In the genomic region with DNA sequence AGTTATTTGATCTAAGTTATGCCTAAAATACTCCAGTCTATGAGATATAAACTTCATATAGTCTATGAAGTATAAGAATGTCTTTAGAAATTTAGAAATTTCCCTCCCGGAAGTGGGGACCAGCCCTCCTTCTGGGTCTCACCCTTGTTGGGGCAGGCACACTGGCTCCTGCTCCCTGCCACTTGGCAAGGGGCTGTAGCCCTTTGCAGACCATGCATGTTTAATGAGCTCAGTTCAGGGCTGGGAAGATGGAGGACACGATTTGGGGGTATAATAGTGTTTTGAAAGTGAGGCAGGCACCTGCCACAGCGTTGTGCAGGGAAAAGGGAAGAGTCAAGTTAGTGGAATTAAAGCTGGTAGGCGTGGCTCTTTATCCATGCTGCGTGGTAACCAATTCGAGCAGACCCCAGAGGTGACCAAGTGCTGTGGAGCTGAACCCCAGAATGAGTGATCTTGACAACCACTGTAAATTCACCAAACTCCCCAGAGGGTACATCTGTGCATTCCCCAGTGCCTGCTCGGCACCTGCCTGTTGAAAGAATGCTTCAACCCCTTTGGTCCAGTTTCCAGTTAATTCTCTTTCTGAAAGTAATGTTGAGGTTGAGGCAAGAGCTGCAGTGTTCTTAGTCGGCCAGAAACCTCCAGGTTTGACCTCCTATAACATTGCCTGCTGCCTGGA, we compare ENCODE assay signal across 20 cellular contexts.
DNase-seq lines count a peak whose midpoint lies in the region; ATAC-seq, FAIRE-seq and TF ChIP-seq lines count a peak whose summit lies in the region.
"Had no signal": no experiment of that assay in that cellular context is flagged by ENCODE, and none has a peak within 500 bp of the region (broad histone marks: within the 10 kb centered on the region; RNA-seq: fewer than 3 reads in every experiment).

No MANE protein-coding gene starts in this region.

- no peak overlapping the region for H2AFZ ChIP-seq in OCI-LY1 (ENCODE audit: low read length)

- peak; percentile 58 for ATAC-seq in GM19397 (IDR thresholded peaks at IDR 0.05; ENCODE audit: unreplicated experiment)
- ATAC-seq: CD8-positive, alpha-beta T cell had no signal

- 63 to 81% (median 78%) methylated on average over 8 of the region's 8 CpGs for WGBS in spleen, 5 donors

- no peak for TF ChIP-seq POLR2A in GM12891 (IDR thresholded peaks at IDR 0.05; ENCODE audit: low read depth, low read length)
- TF ChIP-seq POLR2A in spleen (IDR thresholded peaks at IDR 0.05) = no peak

- H3K27ac ChIP-seq in OCI-LY1 (ENCODE audit: low read depth, low read length, poor library complexity, severe bottlenecking) (peak overlapping the region; percentile 7), spleen (no peak overlapping the region)
- H3K27ac ChIP-seq: KMS-11, Peyer's patch had no signal

- H3K4me3 ChIP-seq in OCI-LY1 (ENCODE audit: low read depth, low read length, poor library complexity, severe bottlenecking) = no peak overlapping the region
- H3K4me3 ChIP-seq in spleen = no peak overlapping the region
- H3K4me3 ChIP-seq: MG63, Peyer's patch had no signal

- peak; percentile 45 for FAIRE-seq in GM12891 (lab: Jason Lieb, UNC)
- FAIRE-seq: GM19239 had no signal

- no peaks in the 10 kb centered on the region for H3K79me2 ChIP-seq in OCI-LY1 (ENCODE audit: insufficient read depth, low read length)

- TF ChIP-seq CTCF in OCI-LY1 (IDR thresholded peaks at IDR 0.05; ENCODE audit: low read length) = no peak
- TF ChIP-seq CTCF in spleen (IDR thresholded peaks at IDR 0.05 in 8 of 11, conservative IDR thresholded peaks at IDR 0.05 in 3 of 11) = no peak

- no peaks in the 10 kb centered on the region for H3K9me2 ChIP-seq in OCI-LY1 (ENCODE audit: low read depth, low read length)
- H3K9me2 ChIP-seq: SK-N-SH had no signal

- DNase-seq in GM12891 (ENCODE audit: insufficient read length, low spot score) = no peak
- peak; percentile 31 for DNase-seq in spleen
- no peak for DNase-seq in activated effector memory CD4-positive, alpha-beta T cell treated with anti-CD3 and anti-CD28 coated beads, Interleukin-2, amount 50 U/mL, for 16 hours
- no peak for DNase-seq in stimulated activated CD4-positive, alpha-beta T cell treated with anti-CD3 and anti-CD28 coated beads, Interleukin-12 subunit alpha, Interleukin-12 subunit beta, amount 100 ng/mL, for 4 hours
- no peak for DNase-seq in NCI-H526 treated with DMSO at 0.1 percent for 48 hours (lab: John Stamatoyannopoulos, UW)
- DNase-seq: ACHN; CD8-positive, alpha-beta T cell; GF-D8; GOT3; MG63; NCI-H1105; NCI-H1694 treated with DMSO at 0.1 percent for 48 hours; NCI-H748 treated with DMSO at 0.1 percent for 48 hours; Right ventricle myocardium superior; SK-N-SH had no signal

- H4K20me1 ChIP-seq in OCI-LY1 (ENCODE audit: insufficient read depth, low read length) = no peaks in the 10 kb centered on the region

- no peaks in the 10 kb centered on the region for H3K27me3 ChIP-seq in OCI-LY1 (ENCODE audit: insufficient read depth, low read length)
- no peaks in the 10 kb centered on the region for H3K27me3 ChIP-seq in spleen (replicated peaks in 1 of 7)
- H3K27me3 ChIP-seq: MG63, Peyer's patch had no signal

- no peak overlapping the region for H3K9ac ChIP-seq in OCI-LY1 (ENCODE audit: low read length)
- H3K9ac ChIP-seq: KMS-11, SK-N-SH had no signal

- H3K9me3 ChIP-seq in OCI-LY1 (ENCODE audit: low read length) (no peaks in the 10 kb centered on the region), spleen (no peaks in the 10 kb centered on the region)
- H3K9me3 ChIP-seq: MG63, Peyer's patch, SK-N-SH had no signal

- H3K36me3 ChIP-seq in OCI-LY1 (ENCODE audit: insufficient read depth, low read length) = peaks cover 3% of the 10 kb centered on the region; the same call in 1 of the 2 replicates
- peaks cover 0 to 98% (median 35%) of the 10 kb centered on the region in 6 donors for H3K36me3 ChIP-seq in spleen
- H3K36me3 ChIP-seq: MG63 had no signal

- intact Hi-C loops in spleen (cut with DNase I; ENCODE audit: low total_unique reads) = no loop called here

- no peaks in the 10 kb centered on the region for H3F3A ChIP-seq in OCI-LY1 (ENCODE audit: insufficient read depth, low read length)

- peak overlapping the region; percentile 1; the same call in 1 of the 2 replicates for H3K4me2 ChIP-seq in OCI-LY1 (ENCODE audit: low read length)
- H3K4me2 ChIP-seq: KMS-11, SK-N-SH had no signal

- H3K4me1 ChIP-seq in OCI-LY1 (ENCODE audit: insufficient read depth, low read length, severe bottlenecking) (peaks cover 17% of the 10 kb centered on the region), spleen (peaks cover 3 to 36% (median 18%) of the 10 kb centered on the region in 6 donors)

TF ChIP-seq in GM12891, 5 proteins besides CTCF, POLR2A, EP300 and RAD21:
- TF ChIP-seq POLR2AphosphoS5 (IDR thresholded peaks at IDR 0.05; ENCODE audit: low read depth, low read length) (no peak), SPI1 (IDR thresholded peaks at IDR 0.05; ENCODE audit: low read depth, low read length) (no peak), TAF1 (IDR thresholded peaks at IDR 0.05; ENCODE audit: low read depth, low read length) (no peak), POU2F2 (IDR thresholded peaks at IDR 0.05; ENCODE audit: low read depth, low read length) (no peak), PAX5 (IDR thresholded peaks at IDR 0.05; ENCODE audit: insufficient read depth, low read length, severe bottlenecking) (no peak)
